Comparison of ENCODE assay signal across 21 cellular contexts in genomic region chr21:41348434-41348833, GRCh38. TPM values are rescaled to one million over a fixed set of nuclear protein-coding genes. Genes with fewer than 3 reads are reported as not detected.
DNase-seq lines count a peak whose midpoint lies in the region; ATAC-seq and TF ChIP-seq lines count a peak whose summit lies in the region.
"Had no signal": no experiment of that assay in that cellular context is flagged by ENCODE, and none has a peak within 500 bp of the region (broad histone marks: within the 10 kb centered on the region; RNA-seq: fewer than 3 reads in every experiment).

No MANE protein-coding gene starts in this region.

- no peak overlapping the region for H3K4me2 ChIP-seq in GM23248 (ENCODE audit: unreplicated experiment)

- H3K4me3 Mint-ChIP-seq in CD14-positive monocyte: no peak overlapping the region
- H3K4me3 Mint-ChIP-seq: CD4-positive, alpha-beta memory T cell; CD4-positive, CD25-positive, alpha-beta regulatory T cell; CD8-positive, alpha-beta memory T cell had no signal

- peaks cover 3 to 9% (median 5%) of the 10 kb centered on the region in 3 donors for H3K27me3 Mint-ChIP-seq in CD14-positive monocyte (ENCODE audit: low read depth in 3 of 3)

- H3F3A ChIP-seq in GM23248 (ENCODE audit: insufficient read depth): no peaks in the 10 kb centered on the region

- intact Hi-C loops in CD14-positive monocyte (cut with micrococcal nuclease): loop anchor here in 1 of 2 donors (5.0 kb wide), 1 partner anchor 34 kb away; no protein-coding TSS in a partner anchor

- TF ChIP-seq CTCF in LNCaP clone FGC (IDR thresholded peaks at IDR 0.05; ENCODE audit: control insufficient read depth, extremely low read depth, insufficient read depth) (no peak), VCaP (conservative IDR thresholded peaks at IDR 0.05) (0 out of 2 replicates have a peak, but pooled peaks have one; percentile 5), neutrophil (IDR thresholded peaks at IDR 0.05) (no peak), CD14-positive monocyte (IDR thresholded peaks at IDR 0.05) (no peak)

- H3K9me3 Mint-ChIP-seq in CD14-positive monocyte: peaks cover 0 to 3% (median 0%) of the 10 kb centered on the region in 7 donors
- H3K9me3 Mint-ChIP-seq: CD4-positive, CD25-positive, alpha-beta regulatory T cell; CD8-positive, alpha-beta memory T cell had no signal

- DNase-seq in LNCaP clone FGC (ENCODE audit: low read depth) (peak; percentile 64), GM23248 (no peak), COLO829 (ENCODE audit: low spot score) (no peak), CD14-positive monocyte (ENCODE audit: low spot score) (no peak)
- DNase-seq: 8988T; ACHN; BE2C; C1 segment of cervical spinal cord; Caco-2; Calu3; CD4-positive, alpha-beta memory T cell; CD4-positive, CD25-positive, alpha-beta regulatory T cell; CD8-positive, alpha-beta memory T cell; DMS79 treated with DMSO at 0.1 percent for 48 hours; GF-D8 had no signal

- no peaks in the 10 kb centered on the region for H3K9me3 ChIP-seq in neutrophil
- H3K9me3 ChIP-seq in GM23248 (ENCODE audit: low read depth): no peaks in the 10 kb centered on the region
- H3K9me3 ChIP-seq: BE2C, BLaER1, Caco-2 had no signal

- no peaks in the 10 kb centered on the region for H3K27me3 ChIP-seq in neutrophil
- peaks cover 17% of the 10 kb centered on the region for H3K27me3 ChIP-seq in GM23248 (replicated peaks; ENCODE audit: insufficient read depth)
- H3K27me3 ChIP-seq: BE2C, BLaER1 had no signal

- H3K36me3 ChIP-seq in neutrophil (no peaks in the 10 kb centered on the region), GM23248 (ENCODE audit: low read depth) (no peaks in the 10 kb centered on the region)
- H3K36me3 ChIP-seq: BE2C, BLaER1 had no signal

- H3K9ac ChIP-seq in GM23248: no peak overlapping the region
- H3K9ac ChIP-seq: BLaER1 had no signal

- no peak overlapping the region for H2AFZ ChIP-seq in GM23248

- in situ Hi-C loops in GM23248 (cut with MboI): no loop called here

- H3K4me3 ChIP-seq in LNCaP clone FGC (ENCODE audit: low read depth, low read length): no peak overlapping the region
- H3K4me3 ChIP-seq in neutrophil (ENCODE audit: low read depth in 1 of 2, low read length in 1 of 2): no peak overlapping the region
- no peak overlapping the region for H3K4me3 ChIP-seq in GM23248
- H3K4me3 ChIP-seq: BLaER1 had no signal

- H3K36me3 Mint-ChIP-seq in CD14-positive monocyte: no peaks in the 10 kb centered on the region
- H3K36me3 Mint-ChIP-seq: CD4-positive, alpha-beta memory T cell; CD4-positive, CD25-positive, alpha-beta regulatory T cell; CD8-positive, alpha-beta memory T cell had no signal

- H3K27ac Mint-ChIP-seq in CD14-positive monocyte: no peak overlapping the region
- H3K27ac Mint-ChIP-seq: CD4-positive, alpha-beta memory T cell; CD4-positive, CD25-positive, alpha-beta regulatory T cell had no signal

- 20 to 27% methylated on average over 6 of the region's 6 CpGs for WGBS in GM23248 (ENCODE audit: low coverage in 1 of 2, low lambda C conversion rate in 2 of 2, missing lambda C conversion rate in 2 of 2), 2 experiments

- H3K79me2 ChIP-seq in GM23248 (ENCODE audit: insufficient read depth): no peaks in the 10 kb centered on the region

- H3K27ac ChIP-seq in VCaP (peak overlapping the region; percentile 77), neutrophil (peak overlapping the region; percentile 91), GM23248 (no peak overlapping the region)
- H3K27ac ChIP-seq: BLaER1 had no signal

- no peaks in the 10 kb centered on the region for H3K9me2 ChIP-seq in GM23248 (ENCODE audit: insufficient read depth)

- ATAC-seq in GM18498 (IDR thresholded peaks at IDR 0.05; ENCODE audit: unreplicated experiment): no peak

- peaks cover 23 to 25% of the 10 kb centered on the region in 2 experiments for H3K4me1 ChIP-seq in neutrophil (ENCODE audit: control insufficient read depth in 1 of 2, insufficient read depth in 1 of 2, low read depth in 1 of 2, low read length in 1 of 2)
- no peaks in the 10 kb centered on the region for H3K4me1 ChIP-seq in GM23248 (ENCODE audit: insufficient read depth)
- H3K4me1 ChIP-seq: BE2C, BLaER1, Caco-2 had no signal

- peaks cover 10% of the 10 kb centered on the region for H3K4me1 Mint-ChIP-seq in CD14-positive monocyte
- H3K4me1 Mint-ChIP-seq: CD4-positive, alpha-beta memory T cell; CD4-positive, CD25-positive, alpha-beta regulatory T cell; CD8-positive, alpha-beta memory T cell had no signal

- no peaks in the 10 kb centered on the region for H4K20me1 ChIP-seq in GM23248 (ENCODE audit: insufficient read depth)
- H4K20me1 ChIP-seq: BLaER1 had no signal

RNA-seq across cellular contexts. Expression of gene MX2, which starts 13.4 kb away (rescaled TPM):
- 0.54 and 2.8 TPM in 2 replicates for total RNA-seq in GM23248 (2014; rRNA removed; shearing (Covaris generic))
- polyA plus RNA-seq in GM23248 (2016; fragmentation: Nextera tagmentation; extraction: Ambion mirVana) (0.46 and 0.85 TPM in 2 replicates), CD14-positive monocyte (10 to 100 TPM; 43.1 to 50.3 TPM)
- total RNA-seq: A673 had no signal

RNA-seq across cellular contexts. Expression of gene FAM3B, which starts 31.8 kb away (rescaled TPM):
- not detected in 2 replicates for total RNA-seq in GM23248 (2014; rRNA removed; shearing (Covaris generic))
- polyA plus RNA-seq in GM23248 (2016; fragmentation: Nextera tagmentation; extraction: Ambion mirVana): not detected in 2 replicates
- polyA plus RNA-seq in CD14-positive monocyte: under 1 TPM in 1 of 2 donors, not detected in 1; 0.15 TPM
- total RNA-seq: A673; CD4-positive, alpha-beta memory T cell; CD4-positive, CD25-positive, alpha-beta regulatory T cell; CD8-positive, alpha-beta memory T cell had no signal
- polyA plus RNA-seq: AG04450; CD4-positive, alpha-beta memory T cell; CD4-positive, CD25-positive, alpha-beta regulatory T cell; CD8-positive, alpha-beta memory T cell had no signal

Comparison
In these comparisons a context has a peak if more than half of its experiments do, and no peak if none do; other contexts are left out.
1. RNA of gene MX2, which starts 13.4 kb away (polyA plus RNA-seq): 43.1 to 50.3 TPM in CD14-positive monocyte; 0.46 to 0.85 TPM in GM23248; every median in the first group is over 10 times any median in the second.